1 cellular context compared by ENCODE assay signal in the genomic region with DNA sequence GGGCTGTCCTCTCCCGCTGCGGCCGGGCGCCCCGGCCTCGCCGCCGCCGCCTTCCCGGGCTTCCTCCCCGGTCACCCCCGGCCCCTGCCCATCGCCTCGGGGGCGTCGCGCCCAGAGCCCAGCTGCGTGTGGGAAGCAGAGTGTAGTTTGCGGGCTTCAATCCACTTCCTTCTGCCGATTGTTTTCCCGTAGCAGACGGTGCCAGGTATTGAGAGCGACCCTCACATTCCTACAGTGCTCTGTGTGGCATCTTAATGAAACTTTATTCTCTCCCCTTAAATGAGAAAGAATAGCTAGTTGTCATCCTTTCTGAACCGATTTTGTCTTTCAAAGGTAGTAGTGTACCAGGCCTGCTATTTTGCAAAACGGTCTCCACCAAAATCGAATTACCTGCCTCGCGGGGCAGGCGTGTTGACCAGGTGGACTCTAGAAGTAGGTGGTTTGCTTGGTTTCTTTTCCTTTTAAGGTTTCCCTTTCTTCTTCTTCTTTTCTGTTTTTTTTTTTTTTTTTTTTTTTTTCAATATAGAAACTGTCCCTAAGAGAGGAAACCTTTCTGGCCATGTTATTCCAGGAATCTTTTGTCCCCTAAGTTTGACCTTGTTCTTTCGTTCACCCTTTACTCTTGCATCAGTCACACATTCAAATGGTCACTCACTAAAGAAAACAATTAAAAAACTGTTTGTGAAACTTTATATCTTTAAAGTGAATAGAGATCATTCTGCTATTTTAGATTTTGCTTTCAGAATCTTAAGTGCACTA.
TF ChIP-seq lines count a peak whose summit lies in the region.

No MANE protein-coding gene starts in this region.

TF ChIP-seq in HepG2, 621 proteins besides CTCF, POLR2A, EP300 and RAD21 (continued from another document and continues in another):
- no peak for TF ChIP-seq MED1 (CRISPR knock-in tag; IDR thresholded peaks at IDR 0.05)
- TF ChIP-seq, protein P1, sequence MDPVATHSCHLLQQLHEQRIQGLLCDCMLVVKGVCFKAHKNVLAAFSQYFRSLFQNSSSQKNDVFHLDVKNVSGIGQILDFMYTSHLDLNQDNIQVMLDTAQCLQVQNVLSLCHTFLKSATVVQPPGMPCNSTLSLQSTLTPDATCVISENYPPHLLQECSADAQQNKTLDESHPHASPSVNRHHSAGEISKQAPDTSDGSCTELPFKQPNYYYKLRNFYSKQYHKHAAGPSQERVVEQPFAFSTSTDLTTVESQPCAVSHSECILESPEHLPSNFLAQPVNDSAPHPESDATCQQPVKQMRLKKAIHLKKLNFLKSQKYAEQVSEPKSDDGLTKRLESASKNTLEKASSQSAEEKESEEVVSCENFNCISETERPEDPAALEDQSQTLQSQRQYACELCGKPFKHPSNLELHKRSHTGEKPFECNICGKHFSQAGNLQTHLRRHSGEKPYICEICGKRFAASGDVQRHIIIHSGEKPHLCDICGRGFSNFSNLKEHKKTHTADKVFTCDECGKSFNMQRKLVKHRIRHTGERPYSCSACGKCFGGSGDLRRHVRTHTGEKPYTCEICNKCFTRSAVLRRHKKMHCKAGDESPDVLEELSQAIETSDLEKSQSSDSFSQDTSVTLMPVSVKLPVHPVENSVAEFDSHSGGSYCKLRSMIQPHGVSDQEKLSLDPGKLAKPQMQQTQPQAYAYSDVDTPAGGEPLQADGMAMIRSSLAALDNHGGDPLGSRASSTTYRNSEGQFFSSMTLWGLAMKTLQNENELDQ (CRISPR knock-in tag; IDR thresholded peaks at IDR 0.05; ENCODE audit: borderline replicate concordance) = no peak
- TF ChIP-seq AGO2 (optimal IDR thresholded peaks at IDR 0.05; ENCODE audit: low read depth, low read length) = peak; percentile 47
- no peak for TF ChIP-seq MIER2 (CRISPR knock-in tag; IDR thresholded peaks at IDR 0.05)
- TF ChIP-seq, protein P2, sequence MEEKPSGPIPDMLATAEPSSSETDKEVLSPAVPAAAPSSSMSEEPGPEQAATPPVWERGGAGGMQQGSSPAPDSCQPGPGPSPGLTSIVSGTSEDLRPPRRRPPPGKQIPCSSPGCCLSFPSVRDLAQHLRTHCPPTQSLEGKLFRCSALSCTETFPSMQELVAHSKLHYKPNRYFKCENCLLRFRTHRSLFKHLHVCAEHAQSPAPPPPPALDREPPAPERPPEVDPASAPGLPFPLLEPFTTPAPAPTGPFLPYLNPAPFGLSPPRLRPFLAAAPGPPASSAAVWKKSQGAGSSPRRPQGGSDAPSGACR (CRISPR knock-in tag; IDR thresholded peaks at IDR 0.05) = no peak
- TF ChIP-seq RBFOX2 (IDR thresholded peaks at IDR 0.05; ENCODE audit: low read depth, low read length) = peak; percentile 59; the same call in 1 of the 2 replicates
- TF ChIP-seq HDAC1 (CRISPR knock-in tag; IDR thresholded peaks at IDR 0.05) = no peak
- TF ChIP-seq CHD4 (IDR thresholded peaks at IDR 0.05; ENCODE audit: borderline replicate concordance, low read length) = no peak
- TF ChIP-seq ZNF205 (CRISPR knock-in tag; IDR thresholded peaks at IDR 0.05) = no peak
- TF ChIP-seq ZNF431 (CRISPR knock-in tag; IDR thresholded peaks at IDR 0.05; ENCODE audit: borderline replicate concordance, low read depth) = no peak
- TF ChIP-seq ZNF441 (CRISPR knock-in tag; IDR thresholded peaks at IDR 0.05; ENCODE audit: borderline replicate concordance) = no peak
- TF ChIP-seq, protein P3, sequence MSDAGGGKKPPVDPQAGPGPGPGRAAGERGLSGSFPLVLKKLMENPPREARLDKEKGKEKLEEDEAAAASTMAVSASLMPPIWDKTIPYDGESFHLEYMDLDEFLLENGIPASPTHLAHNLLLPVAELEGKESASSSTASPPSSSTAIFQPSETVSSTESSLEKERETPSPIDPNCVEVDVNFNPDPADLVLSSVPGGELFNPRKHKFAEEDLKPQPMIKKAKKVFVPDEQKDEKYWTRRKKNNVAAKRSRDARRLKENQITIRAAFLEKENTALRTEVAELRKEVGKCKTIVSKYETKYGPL (CRISPR knock-in tag; IDR thresholded peaks at IDR 0.05) = no peak
- no peak for TF ChIP-seq SRSF9 (IDR thresholded peaks at IDR 0.05; ENCODE audit: borderline replicate concordance, insufficient read depth, low read depth, low read length, poor library complexity, severe bottlenecking)
- TF ChIP-seq, protein P4, sequence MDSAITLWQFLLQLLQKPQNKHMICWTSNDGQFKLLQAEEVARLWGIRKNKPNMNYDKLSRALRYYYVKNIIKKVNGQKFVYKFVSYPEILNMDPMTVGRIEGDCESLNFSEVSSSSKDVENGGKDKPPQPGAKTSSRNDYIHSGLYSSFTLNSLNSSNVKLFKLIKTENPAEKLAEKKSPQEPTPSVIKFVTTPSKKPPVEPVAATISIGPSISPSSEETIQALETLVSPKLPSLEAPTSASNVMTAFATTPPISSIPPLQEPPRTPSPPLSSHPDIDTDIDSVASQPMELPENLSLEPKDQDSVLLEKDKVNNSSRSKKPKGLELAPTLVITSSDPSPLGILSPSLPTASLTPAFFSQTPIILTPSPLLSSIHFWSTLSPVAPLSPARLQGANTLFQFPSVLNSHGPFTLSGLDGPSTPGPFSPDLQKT (CRISPR knock-in tag; IDR thresholded peaks at IDR 0.05; ENCODE audit: borderline replicate concordance) = no peak
- no peak for TF ChIP-seq MAFK (conservative IDR thresholded peaks at IDR 0.05 in 1 of 2, IDR thresholded peaks at IDR 0.05 in 1 of 2; ENCODE audit: low read length in 2 of 2)
- TF ChIP-seq ATF7-NPFF (CRISPR knock-in tag; IDR thresholded peaks at IDR 0.05; ENCODE audit: low read depth) = no peak
- TF ChIP-seq TBL1XR1 (IDR thresholded peaks at IDR 0.05; ENCODE audit: borderline replicate concordance, low read length, partially characterized antibody) = no peak
- no peak for TF ChIP-seq CREB1 (IDR thresholded peaks at IDR 0.05)
- no peak for TF ChIP-seq CREB1 (CRISPR knock-in tag; IDR thresholded peaks at IDR 0.05)
- TF ChIP-seq ASH2L (IDR thresholded peaks at IDR 0.05; ENCODE audit: insufficient read length, low read depth, low read length) = no peak
- TF ChIP-seq, protein P5, sequence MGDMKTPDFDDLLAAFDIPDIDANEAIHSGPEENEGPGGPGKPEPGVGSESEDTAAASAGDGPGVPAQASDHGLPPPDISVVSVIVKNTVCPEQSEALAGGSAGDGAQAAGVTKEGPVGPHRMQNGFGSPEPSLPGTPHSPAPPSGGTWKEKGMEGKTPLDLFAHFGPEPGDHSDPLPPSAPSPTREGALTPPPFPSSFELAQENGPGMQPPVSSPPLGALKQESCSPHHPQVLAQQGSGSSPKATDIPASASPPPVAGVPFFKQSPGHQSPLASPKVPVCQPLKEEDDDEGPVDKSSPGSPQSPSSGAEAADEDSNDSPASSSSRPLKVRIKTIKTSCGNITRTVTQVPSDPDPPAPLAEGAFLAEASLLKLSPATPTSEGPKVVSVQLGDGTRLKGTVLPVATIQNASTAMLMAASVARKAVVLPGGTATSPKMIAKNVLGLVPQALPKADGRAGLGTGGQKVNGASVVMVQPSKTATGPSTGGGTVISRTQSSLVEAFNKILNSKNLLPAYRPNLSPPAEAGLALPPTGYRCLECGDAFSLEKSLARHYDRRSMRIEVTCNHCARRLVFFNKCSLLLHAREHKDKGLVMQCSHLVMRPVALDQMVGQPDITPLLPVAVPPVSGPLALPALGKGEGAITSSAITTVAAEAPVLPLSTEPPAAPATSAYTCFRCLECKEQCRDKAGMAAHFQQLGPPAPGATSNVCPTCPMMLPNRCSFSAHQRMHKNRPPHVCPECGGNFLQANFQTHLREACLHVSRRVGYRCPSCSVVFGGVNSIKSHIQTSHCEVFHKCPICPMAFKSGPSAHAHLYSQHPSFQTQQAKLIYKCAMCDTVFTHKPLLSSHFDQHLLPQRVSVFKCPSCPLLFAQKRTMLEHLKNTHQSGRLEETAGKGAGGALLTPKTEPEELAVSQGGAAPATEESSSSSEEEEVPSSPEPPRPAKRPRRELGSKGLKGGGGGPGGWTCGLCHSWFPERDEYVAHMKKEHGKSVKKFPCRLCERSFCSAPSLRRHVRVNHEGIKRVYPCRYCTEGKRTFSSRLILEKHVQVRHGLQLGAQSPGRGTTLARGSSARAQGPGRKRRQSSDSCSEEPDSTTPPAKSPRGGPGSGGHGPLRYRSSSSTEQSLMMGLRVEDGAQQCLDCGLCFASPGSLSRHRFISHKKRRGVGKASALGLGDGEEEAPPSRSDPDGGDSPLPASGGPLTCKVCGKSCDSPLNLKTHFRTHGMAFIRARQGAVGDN (CRISPR knock-in tag; IDR thresholded peaks at IDR 0.05) = peak; percentile 6; the same call in 1 of the 2 replicates
- TF ChIP-seq ZEB1 (IDR thresholded peaks at IDR 0.05; ENCODE audit: insufficient replicate concordance, low read depth) = peak; percentile 41
- TF ChIP-seq, protein P6, sequence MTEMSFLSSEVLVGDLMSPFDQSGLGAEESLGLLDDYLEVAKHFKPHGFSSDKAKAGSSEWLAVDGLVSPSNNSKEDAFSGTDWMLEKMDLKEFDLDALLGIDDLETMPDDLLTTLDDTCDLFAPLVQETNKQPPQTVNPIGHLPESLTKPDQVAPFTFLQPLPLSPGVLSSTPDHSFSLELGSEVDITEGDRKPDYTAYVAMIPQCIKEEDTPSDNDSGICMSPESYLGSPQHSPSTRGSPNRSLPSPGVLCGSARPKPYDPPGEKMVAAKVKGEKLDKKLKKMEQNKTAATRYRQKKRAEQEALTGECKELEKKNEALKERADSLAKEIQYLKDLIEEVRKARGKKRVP (CRISPR knock-in tag; IDR thresholded peaks at IDR 0.05) = peak in 1 of 2 experiments; percentile 50; a peak in 1 of 4 replicates
- no peak for TF ChIP-seq ZC3H13 (CRISPR knock-in tag; IDR thresholded peaks at IDR 0.05)
- TF ChIP-seq ZNF567 (CRISPR knock-in tag; IDR thresholded peaks at IDR 0.05; ENCODE audit: borderline replicate concordance) = no peak
- no peak for TF ChIP-seq ZBTB8A (CRISPR knock-in tag; IDR thresholded peaks at IDR 0.05; ENCODE audit: borderline replicate concordance, low read depth)
- no peak for TF ChIP-seq CHCHD3 (CRISPR knock-in tag; IDR thresholded peaks at IDR 0.05)
- no peak for TF ChIP-seq RXRA (CRISPR knock-in tag; IDR thresholded peaks at IDR 0.05)
- TF ChIP-seq HOXA7 (CRISPR knock-in tag; IDR thresholded peaks at IDR 0.05) = no peak
- no peak for TF ChIP-seq ZNF136 (CRISPR knock-in tag; IDR thresholded peaks at IDR 0.05; ENCODE audit: low read depth)
- TF ChIP-seq FIP1L1 (IDR thresholded peaks at IDR 0.05; ENCODE audit: borderline replicate concordance, insufficient read depth, low read depth, low read length) = no peak
- no peak for TF ChIP-seq PCBP1 (IDR thresholded peaks at IDR 0.05; ENCODE audit: borderline replicate concordance, low read depth, low read length)
- TF ChIP-seq HMG20A (CRISPR knock-in tag; IDR thresholded peaks at IDR 0.05; ENCODE audit: borderline replicate concordance) = no peak
- no peak for TF ChIP-seq KDM1A (CRISPR knock-in tag; IDR thresholded peaks at IDR 0.05)
- TF ChIP-seq, protein P7, sequence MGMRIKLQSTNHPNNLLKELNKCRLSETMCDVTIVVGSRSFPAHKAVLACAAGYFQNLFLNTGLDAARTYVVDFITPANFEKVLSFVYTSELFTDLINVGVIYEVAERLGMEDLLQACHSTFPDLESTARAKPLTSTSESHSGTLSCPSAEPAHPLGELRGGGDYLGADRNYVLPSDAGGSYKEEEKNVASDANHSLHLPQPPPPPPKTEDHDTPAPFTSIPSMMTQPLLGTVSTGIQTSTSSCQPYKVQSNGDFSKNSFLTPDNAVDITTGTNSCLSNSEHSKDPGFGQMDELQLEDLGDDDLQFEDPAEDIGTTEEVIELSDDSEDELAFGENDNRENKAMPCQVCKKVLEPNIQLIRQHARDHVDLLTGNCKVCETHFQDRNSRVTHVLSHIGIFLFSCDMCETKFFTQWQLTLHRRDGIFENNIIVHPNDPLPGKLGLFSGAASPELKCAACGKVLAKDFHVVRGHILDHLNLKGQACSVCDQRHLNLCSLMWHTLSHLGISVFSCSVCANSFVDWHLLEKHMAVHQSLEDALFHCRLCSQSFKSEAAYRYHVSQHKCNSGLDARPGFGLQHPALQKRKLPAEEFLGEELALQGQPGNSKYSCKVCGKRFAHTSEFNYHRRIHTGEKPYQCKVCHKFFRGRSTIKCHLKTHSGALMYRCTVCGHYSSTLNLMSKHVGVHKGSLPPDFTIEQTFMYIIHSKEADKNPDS (CRISPR knock-in tag; IDR thresholded peaks at IDR 0.05) = no peak
- no peak for TF ChIP-seq IRX3 (CRISPR knock-in tag; IDR thresholded peaks at IDR 0.05; ENCODE audit: borderline replicate concordance, low read depth)
- no peak for TF ChIP-seq SIX1 (CRISPR knock-in tag; IDR thresholded peaks at IDR 0.05; ENCODE audit: borderline replicate concordance)
- no peak for TF ChIP-seq ZNF746 (CRISPR knock-in tag; IDR thresholded peaks at IDR 0.05)
- no peak for TF ChIP-seq BRCA1 (CRISPR knock-in tag; IDR thresholded peaks at IDR 0.05)
- no peak for TF ChIP-seq TOPORS (CRISPR knock-in tag; IDR thresholded peaks at IDR 0.05)
- TF ChIP-seq HOXA3 (CRISPR knock-in tag; IDR thresholded peaks at IDR 0.05) = no peak
- TF ChIP-seq PRMT3 (CRISPR knock-in tag; IDR thresholded peaks at IDR 0.05; ENCODE audit: borderline replicate concordance, low read depth) = no peak
- TF ChIP-seq AGO1 (IDR thresholded peaks at IDR 0.05; ENCODE audit: low read depth, low read length, poor library complexity, severe bottlenecking) = no peak
- no peak for TF ChIP-seq CENPT (CRISPR knock-in tag; IDR thresholded peaks at IDR 0.05; ENCODE audit: low read depth)
- TF ChIP-seq ZNF501 (CRISPR knock-in tag; IDR thresholded peaks at IDR 0.05) = no peak
- TF ChIP-seq ZNF383 (CRISPR knock-in tag; IDR thresholded peaks at IDR 0.05; ENCODE audit: borderline replicate concordance) = no peak
- 0 out of 2 replicates have a peak, but pooled peaks have one; percentile 4 for TF ChIP-seq PHF8 (CRISPR knock-in tag; IDR thresholded peaks at IDR 0.05)
- TF ChIP-seq, protein P8, sequence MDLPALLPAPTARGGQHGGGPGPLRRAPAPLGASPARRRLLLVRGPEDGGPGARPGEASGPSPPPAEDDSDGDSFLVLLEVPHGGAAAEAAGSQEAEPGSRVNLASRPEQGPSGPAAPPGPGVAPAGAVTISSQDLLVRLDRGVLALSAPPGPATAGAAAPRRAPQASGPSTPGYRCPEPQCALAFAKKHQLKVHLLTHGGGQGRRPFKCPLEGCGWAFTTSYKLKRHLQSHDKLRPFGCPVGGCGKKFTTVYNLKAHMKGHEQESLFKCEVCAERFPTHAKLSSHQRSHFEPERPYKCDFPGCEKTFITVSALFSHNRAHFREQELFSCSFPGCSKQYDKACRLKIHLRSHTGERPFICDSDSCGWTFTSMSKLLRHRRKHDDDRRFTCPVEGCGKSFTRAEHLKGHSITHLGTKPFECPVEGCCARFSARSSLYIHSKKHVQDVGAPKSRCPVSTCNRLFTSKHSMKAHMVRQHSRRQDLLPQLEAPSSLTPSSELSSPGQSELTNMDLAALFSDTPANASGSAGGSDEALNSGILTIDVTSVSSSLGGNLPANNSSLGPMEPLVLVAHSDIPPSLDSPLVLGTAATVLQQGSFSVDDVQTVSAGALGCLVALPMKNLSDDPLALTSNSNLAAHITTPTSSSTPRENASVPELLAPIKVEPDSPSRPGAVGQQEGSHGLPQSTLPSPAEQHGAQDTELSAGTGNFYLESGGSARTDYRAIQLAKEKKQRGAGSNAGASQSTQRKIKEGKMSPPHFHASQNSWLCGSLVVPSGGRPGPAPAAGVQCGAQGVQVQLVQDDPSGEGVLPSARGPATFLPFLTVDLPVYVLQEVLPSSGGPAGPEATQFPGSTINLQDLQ (CRISPR knock-in tag; IDR thresholded peaks at IDR 0.05) = no peak
- TF ChIP-seq HCFC1 (IDR thresholded peaks at IDR 0.05; ENCODE audit: low read depth, low read length) = no peak
